In the genomic region with DNA sequence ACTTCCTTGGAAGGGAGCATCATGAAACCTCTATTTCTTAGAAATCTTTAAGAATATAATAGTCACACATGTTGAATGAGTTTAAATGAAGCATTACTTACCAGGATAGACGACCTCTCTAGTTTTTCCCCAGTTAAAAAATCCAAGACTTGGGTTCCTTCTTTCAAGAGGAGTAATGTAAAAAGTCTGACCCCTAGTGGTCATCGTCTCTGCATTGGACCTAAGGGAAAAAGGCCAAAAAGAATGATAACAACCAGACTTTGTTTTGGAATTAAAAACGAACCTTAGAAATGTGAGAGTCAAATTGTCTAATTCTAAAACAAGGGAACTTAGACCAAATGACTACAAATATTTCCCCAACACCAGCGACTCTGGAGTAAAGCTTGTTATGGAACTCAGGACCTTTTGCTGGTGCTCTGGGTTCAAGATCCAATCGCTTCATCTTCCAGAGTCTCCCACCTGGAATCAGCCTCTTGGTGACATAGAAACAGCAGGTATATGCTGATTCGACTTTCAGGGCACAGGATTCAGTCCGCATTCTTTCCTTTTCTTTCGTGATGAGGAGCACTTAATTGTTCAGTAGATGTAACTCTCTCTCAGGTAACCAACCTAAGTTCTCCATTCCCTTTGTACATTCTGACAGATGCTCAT, we compare ENCODE assay signal across 1 cellular context.
TF ChIP-seq lines count a peak whose summit lies in the region.

No MANE protein-coding gene starts in this region.

TF ChIP-seq in Ishikawa, 13 proteins besides CTCF, POLR2A, EP300 and RAD21 (continued from another document):
- TF ChIP-seq, protein P1, sequence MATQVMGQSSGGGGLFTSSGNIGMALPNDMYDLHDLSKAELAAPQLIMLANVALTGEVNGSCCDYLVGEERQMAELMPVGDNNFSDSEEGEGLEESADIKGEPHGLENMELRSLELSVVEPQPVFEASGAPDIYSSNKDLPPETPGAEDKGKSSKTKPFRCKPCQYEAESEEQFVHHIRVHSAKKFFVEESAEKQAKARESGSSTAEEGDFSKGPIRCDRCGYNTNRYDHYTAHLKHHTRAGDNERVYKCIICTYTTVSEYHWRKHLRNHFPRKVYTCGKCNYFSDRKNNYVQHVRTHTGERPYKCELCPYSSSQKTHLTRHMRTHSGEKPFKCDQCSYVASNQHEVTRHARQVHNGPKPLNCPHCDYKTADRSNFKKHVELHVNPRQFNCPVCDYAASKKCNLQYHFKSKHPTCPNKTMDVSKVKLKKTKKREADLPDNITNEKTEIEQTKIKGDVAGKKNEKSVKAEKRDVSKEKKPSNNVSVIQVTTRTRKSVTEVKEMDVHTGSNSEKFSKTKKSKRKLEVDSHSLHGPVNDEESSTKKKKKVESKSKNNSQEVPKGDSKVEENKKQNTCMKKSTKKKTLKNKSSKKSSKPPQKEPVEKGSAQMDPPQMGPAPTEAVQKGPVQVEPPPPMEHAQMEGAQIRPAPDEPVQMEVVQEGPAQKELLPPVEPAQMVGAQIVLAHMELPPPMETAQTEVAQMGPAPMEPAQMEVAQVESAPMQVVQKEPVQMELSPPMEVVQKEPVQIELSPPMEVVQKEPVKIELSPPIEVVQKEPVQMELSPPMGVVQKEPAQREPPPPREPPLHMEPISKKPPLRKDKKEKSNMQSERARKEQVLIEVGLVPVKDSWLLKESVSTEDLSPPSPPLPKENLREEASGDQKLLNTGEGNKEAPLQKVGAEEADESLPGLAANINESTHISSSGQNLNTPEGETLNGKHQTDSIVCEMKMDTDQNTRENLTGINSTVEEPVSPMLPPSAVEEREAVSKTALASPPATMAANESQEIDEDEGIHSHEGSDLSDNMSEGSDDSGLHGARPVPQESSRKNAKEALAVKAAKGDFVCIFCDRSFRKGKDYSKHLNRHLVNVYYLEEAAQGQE (IDR thresholded peaks at IDR 0.05; ENCODE audit: low read depth), result no peak
- no peak for TF ChIP-seq CEBPB (IDR thresholded peaks at IDR 0.05)
- no peak for TF ChIP-seq TAF1 (IDR thresholded peaks at IDR 0.05; ENCODE audit: low read depth)
- TF ChIP-seq TCF12 (IDR thresholded peaks at IDR 0.05; ENCODE audit: low read depth), result no peak
- TF ChIP-seq TEAD4 (IDR thresholded peaks at IDR 0.05), result no peak
- TF ChIP-seq EGR1 (IDR thresholded peaks at IDR 0.05), result no peak
